11 cellular contexts compared by ENCODE assay signal in the genomic region with DNA sequence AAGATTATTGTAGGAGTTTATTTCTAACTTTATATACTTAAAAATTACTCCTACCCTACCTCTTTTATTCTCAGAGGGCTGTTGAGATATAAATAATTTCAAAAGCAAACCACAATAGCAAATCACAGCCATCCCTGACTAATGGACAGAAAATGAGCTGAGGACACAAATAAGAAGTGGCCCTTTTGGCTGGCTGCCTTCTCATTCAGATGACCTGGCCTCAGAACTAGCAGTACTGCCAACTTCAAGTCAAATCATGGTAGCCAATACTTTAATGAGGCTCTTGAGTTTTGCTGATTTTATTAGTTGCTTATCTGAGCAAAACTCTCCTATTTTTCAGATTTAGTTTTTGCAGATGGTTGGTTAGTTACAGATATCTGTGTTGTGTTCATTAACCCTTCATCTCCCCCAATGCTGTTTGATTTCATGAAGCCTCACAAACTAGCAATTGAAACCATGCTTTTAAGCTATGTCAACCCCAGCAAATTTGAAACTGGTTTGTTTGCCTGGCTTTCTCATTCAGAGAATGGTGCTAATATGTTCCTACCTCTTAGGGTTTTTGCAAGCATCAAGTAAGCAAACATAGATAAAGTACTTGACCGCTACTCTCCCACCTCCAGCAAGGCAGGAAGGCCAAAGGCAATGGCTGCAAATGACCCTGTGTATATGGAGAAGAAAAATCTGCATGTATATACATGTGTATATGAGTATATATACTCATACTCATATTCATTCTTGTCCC.
DNase-seq lines count a peak whose midpoint lies in the region; TF ChIP-seq lines count a peak whose summit lies in the region.
"Had no signal": no experiment of that assay in that cellular context is flagged by ENCODE, and none has a peak within 500 bp of the region (broad histone marks: within the 10 kb centered on the region; RNA-seq: fewer than 3 reads in every experiment).

No MANE protein-coding gene starts in this region.

- no peak overlapping the region for H3K27ac ChIP-seq in mammary epithelial cell (ENCODE audit: insufficient read depth, low read depth, low read length)
- H3K27ac ChIP-seq in esophagus muscularis mucosa (replicated peaks in 1 of 4), result peak overlapping the region; percentile 94 to 97 (median 96)
- H3K27ac ChIP-seq in muscle layer of colon (ENCODE audit: low read depth, low read length), result peak overlapping the region; percentile 89
- H3K27ac ChIP-seq in neural progenitor cell, result no peak overlapping the region
- H3K27ac ChIP-seq: VCaP had no signal

- H3K79me2 ChIP-seq in mammary epithelial cell (ENCODE audit: insufficient read depth, low read length) (no peaks in the 10 kb centered on the region), neural progenitor cell (ENCODE audit: low read depth) (no peaks in the 10 kb centered on the region)

- H3K4me3 Mint-ChIP-seq in MCF 10A (ENCODE audit: unreplicated experiment), result no peak overlapping the region
- no peak overlapping the region for H3K4me3 Mint-ChIP-seq in neural progenitor cell
- H3K4me3 Mint-ChIP-seq in osteocyte (ENCODE audit: unreplicated experiment), result no peak overlapping the region

- peaks cover 28% of the 10 kb centered on the region for H3K27me3 Mint-ChIP-seq in MCF 10A (ENCODE audit: insufficient read depth, unreplicated experiment)
- H3K27me3 Mint-ChIP-seq in neural progenitor cell (ENCODE audit: insufficient read depth, low read depth), result peaks cover 3% of the 10 kb centered on the region
- no peaks in the 10 kb centered on the region for H3K27me3 Mint-ChIP-seq in osteocyte (ENCODE audit: unreplicated experiment)

- no peak overlapping the region for H2AFZ ChIP-seq in mammary epithelial cell (ENCODE audit: low read depth, low read length)
- no peak overlapping the region for H2AFZ ChIP-seq in neural progenitor cell (replicated peaks)

- in situ Hi-C loops in mammary epithelial cell (cut with MboI; ENCODE audit: low sequenced_read_pairs in 2 of 2), result loop anchor here in 1 of 2 donors (10.0 kb wide), 1 partner anchor 57 kb away; no protein-coding TSS in a partner anchor

- 92% methylated on average over 1 of the region's 1 CpG for WGBS in mammary epithelial cell (ENCODE audit: low coverage, missing lambda C conversion rate)
- WGBS in esophagus muscularis mucosa, result 76% methylated on average over 1 of the region's 1 CpG

- H3K4me1 Mint-ChIP-seq in MCF 10A (ENCODE audit: insufficient read depth, unreplicated experiment) (peaks cover 16% of the 10 kb centered on the region), neural progenitor cell (peaks cover 13% of the 10 kb centered on the region), osteocyte (ENCODE audit: unreplicated experiment) (peaks cover 71% of the 10 kb centered on the region)

- DNase-seq in MCF 10A (ENCODE audit: unreplicated experiment), result peak; percentile 26
- no peak for DNase-seq in mammary epithelial cell
- DNase-seq in esophagus muscularis mucosa (ENCODE audit: extremely low spot score), result no peak
- DNase-seq in activated CD4-positive, alpha-beta T cell treated with anti-CD3 and anti-CD28 coated beads, Interleukin-2, amount 50 U/mL, for 1 hour, result no peak
- no peak for DNase-seq in neural progenitor cell (ENCODE audit: low spot score)
- DNase-seq in cerebellar nuclear complex (lab: John Stamatoyannopoulos, UW), result no peak
- DNase-seq in osteocyte (ENCODE audit: extremely low spot score, unreplicated experiment), result no peak
- DNase-seq: 8988T, KBM-7 had no signal

- H3K9me3 ChIP-seq in mammary epithelial cell (replicated peaks; ENCODE audit: insufficient read depth, low read length) (no peaks in the 10 kb centered on the region), esophagus muscularis mucosa (no peaks in the 10 kb centered on the region), muscle layer of colon (ENCODE audit: low read length) (no peaks in the 10 kb centered on the region), neural progenitor cell (ENCODE audit: low read depth) (no peaks in the 10 kb centered on the region)

- H3K36me3 Mint-ChIP-seq in MCF 10A (ENCODE audit: insufficient read depth, unreplicated experiment) (peaks cover 10% of the 10 kb centered on the region), neural progenitor cell (peaks cover 56% of the 10 kb centered on the region), osteocyte (ENCODE audit: unreplicated experiment) (peaks cover 5% of the 10 kb centered on the region)

- CTCF ChIA-PET in MCF 10A (lab: Yijun Ruan, JAX), result interaction anchor here (1.4 to 1.6 kb wide), 2 partner anchors 20 to 43 kb away, joined by 3 to 5 read pairs; no protein-coding TSS in a partner anchor
- CTCF ChIA-PET in mammary epithelial cell (lab: Charles Lee; ENCODE audit: low non-redundant PET), result no interaction called here

- H3K27me3 ChIP-seq in mammary epithelial cell (ENCODE audit: insufficient read depth, low read length), result no peaks in the 10 kb centered on the region
- no peaks in the 10 kb centered on the region for H3K27me3 ChIP-seq in esophagus muscularis mucosa
- no peaks in the 10 kb centered on the region for H3K27me3 ChIP-seq in muscle layer of colon (ENCODE audit: control insufficient read depth in 1 of 2, insufficient read depth in 2 of 2, low read length in 2 of 2)
- H3K27me3 ChIP-seq in neural progenitor cell, result no peaks in the 10 kb centered on the region

- H3K36me3 ChIP-seq in mammary epithelial cell (ENCODE audit: insufficient read depth, low read length) (peaks cover 34% of the 10 kb centered on the region), esophagus muscularis mucosa (peaks cover 0 to 43% (median 19%) of the 10 kb centered on the region in 4 donors), muscle layer of colon (ENCODE audit: insufficient read depth, low read length) (peaks cover 76% of the 10 kb centered on the region), neural progenitor cell (peaks cover 5% of the 10 kb centered on the region)

- no peak overlapping the region for H3K4me2 ChIP-seq in mammary epithelial cell (ENCODE audit: insufficient read depth, low read depth, low read length)
- H3K4me2 ChIP-seq in neural progenitor cell, result no peak overlapping the region

- POLR2A ChIA-PET in MCF 10A (lab: Yijun Ruan, JAX), result no interaction called here

- H3K9ac ChIP-seq in mammary epithelial cell (ENCODE audit: insufficient read depth, low read length) (no peak overlapping the region), muscle layer of colon (ENCODE audit: low read length) (no peak overlapping the region), neural progenitor cell (no peak overlapping the region)

- H4K20me1 ChIP-seq in mammary epithelial cell (ENCODE audit: insufficient read depth, low read length) (no peaks in the 10 kb centered on the region), neural progenitor cell (ENCODE audit: low read depth) (no peaks in the 10 kb centered on the region)

- no peak for TF ChIP-seq EP300 in esophagus muscularis mucosa (IDR thresholded peaks at IDR 0.05)

- dilution Hi-C loops in mammary epithelial cell (cut with HindIII; ENCODE audit: low sequenced_read_pairs), result no loop called here

- no peak for TF ChIP-seq POLR2A in esophagus muscularis mucosa (IDR thresholded peaks at IDR 0.05; ENCODE audit: low read depth)

- no peak overlapping the region for H3K4me3 ChIP-seq in mammary epithelial cell (replicated peaks in 1 of 3; ENCODE audit: insufficient read depth in 1 of 3, low read depth in 2 of 3, low read length in 3 of 3)
- H3K4me3 ChIP-seq in esophagus muscularis mucosa, result no peak overlapping the region
- H3K4me3 ChIP-seq in muscle layer of colon (ENCODE audit: low read depth in 1 of 2, low read length in 2 of 2), result no peak overlapping the region
- no peak overlapping the region for H3K4me3 ChIP-seq in neural progenitor cell

- H3K9me3 Mint-ChIP-seq in MCF 10A (ENCODE audit: unreplicated experiment) (no peaks in the 10 kb centered on the region), neural progenitor cell (peaks cover 7% of the 10 kb centered on the region), osteocyte (ENCODE audit: unreplicated experiment) (no peaks in the 10 kb centered on the region)

- no peak for TF ChIP-seq CTCF in MCF 10A (IDR thresholded peaks at IDR 0.05; ENCODE audit: unreplicated experiment)
- TF ChIP-seq CTCF in mammary epithelial cell (conservative IDR thresholded peaks at IDR 0.05 in 1 of 2, IDR thresholded peaks at IDR 0.05 in 1 of 2; ENCODE audit: extremely low read depth in 1 of 2, insufficient read depth in 1 of 2, low read depth in 1 of 2, low read length in 2 of 2), result no peak
- TF ChIP-seq CTCF in esophagus muscularis mucosa (IDR thresholded peaks at IDR 0.05), result no peak
- no peak for TF ChIP-seq CTCF in neural progenitor cell (IDR thresholded peaks at IDR 0.05)
- no peak for TF ChIP-seq CTCF in osteocyte (IDR thresholded peaks at IDR 0.05)

- intact Hi-C loops in MCF 10A (cut with micrococcal nuclease) (loop anchor here (10.0 kb wide), 1 partner anchor 627 kb away; no protein-coding TSS in a partner anchor), mammary epithelial cell (cut with micrococcal nuclease) (no loop called here), esophagus muscularis mucosa (cut with DNase I) (no loop called here)

- H3F3A ChIP-seq in neural progenitor cell (ENCODE audit: low read depth), result no peaks in the 10 kb centered on the region

- H3K27ac Mint-ChIP-seq in MCF 10A (ENCODE audit: low read depth, unreplicated experiment) (no peak overlapping the region), neural progenitor cell (no peak overlapping the region), osteocyte (ENCODE audit: unreplicated experiment) (no peak overlapping the region)

- BruUV-seq in MCF 10A (replicated peaks; lab: Mats Ljungman, UMichigan) (no TSS peak), mammary epithelial cell (replicated peaks; lab: Mats Ljungman, UMichigan) (no TSS peak)

- peaks cover 17% of the 10 kb centered on the region for H3K4me1 ChIP-seq in mammary epithelial cell (ENCODE audit: insufficient read depth, low read length)
- peaks cover 76 to 100% (median 100%) of the 10 kb centered on the region in 4 donors for H3K4me1 ChIP-seq in esophagus muscularis mucosa
- peaks cover 89% of the 10 kb centered on the region for H3K4me1 ChIP-seq in muscle layer of colon (ENCODE audit: insufficient read depth, low read length)
- H3K4me1 ChIP-seq in neural progenitor cell, result no peaks in the 10 kb centered on the region

Comparison
In these comparisons a context has a peak if more than half of its experiments do, and no peak if none do; other contexts are left out.
1. H3K27ac ChIP-seq: peak in esophagus muscularis mucosa (4 of 4) and muscle layer of colon (single experiment); none in mammary epithelial cell (single experiment) and neural progenitor cell (single experiment).